Comparison of ENCODE assay signal across 17 cellular contexts in the genomic region with DNA sequence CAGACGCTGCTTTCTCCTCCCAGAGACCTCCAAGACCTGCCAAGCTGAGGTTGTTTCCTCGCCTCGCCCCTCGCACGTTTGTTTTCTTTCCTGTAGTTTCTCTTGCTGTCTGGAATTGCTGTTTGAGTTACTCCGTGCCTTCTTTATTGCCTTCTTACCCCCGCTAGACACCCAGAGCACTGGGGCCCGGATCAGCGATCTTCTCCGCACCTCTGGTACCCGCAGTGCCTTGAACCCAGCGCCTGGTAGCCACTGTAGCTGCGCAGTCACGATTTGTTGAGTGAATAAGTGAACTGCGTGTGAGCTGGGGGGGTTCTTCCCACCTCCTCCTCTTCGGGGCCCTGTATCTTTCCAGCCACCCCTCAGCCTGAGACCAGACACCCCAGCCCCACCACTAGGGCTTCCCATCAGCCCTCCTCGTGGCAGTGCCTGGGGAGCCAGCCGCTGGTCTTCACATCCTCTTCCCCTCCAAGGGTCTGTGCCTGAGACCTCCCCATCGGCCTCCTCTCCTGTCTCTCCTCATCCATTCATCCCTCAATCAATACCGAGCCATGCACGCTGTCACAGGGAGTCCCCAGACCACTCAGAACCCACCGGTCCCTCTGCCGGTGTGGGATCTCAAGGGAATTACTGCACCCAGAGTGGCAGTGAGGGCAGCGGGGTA. TPM values are rescaled to one million over a fixed set of nuclear protein-coding genes. Genes with fewer than 3 reads are reported as not detected.
A peak's percentile ranks its signal among the peaks of the same experiment; 100 is the strongest.
DNase-seq lines count a peak whose midpoint lies in the region; ATAC-seq, FAIRE-seq and TF ChIP-seq lines count a peak whose summit lies in the region.
"Had no signal": no experiment of that assay in that cellular context is flagged by ENCODE, and none has a peak within 500 bp of the region (broad histone marks: within the 10 kb centered on the region; RNA-seq: fewer than 3 reads in every experiment).

No MANE protein-coding gene starts in this region.

- CTCF ChIA-PET in mammary epithelial cell (lab: Charles Lee; ENCODE audit: low non-redundant PET), result no interaction called here

- BruUV-seq in mammary epithelial cell (replicated peaks; lab: Mats Ljungman, UMichigan), result no TSS peak

- no peak overlapping the region for H3K4ac ChIP-seq in mesenchymal stem cell (ENCODE audit: low read depth in 1 of 2, low read length in 2 of 2)

- H3K9me3 ChIP-seq in breast epithelium (no peaks in the 10 kb centered on the region), mammary epithelial cell (replicated peaks; ENCODE audit: insufficient read depth, low read length) (no peaks in the 10 kb centered on the region), mesenchymal stem cell (ENCODE audit: control insufficient read depth, low read length) (no peaks in the 10 kb centered on the region)
- H3K9me3 ChIP-seq: SK-N-SH, stomach had no signal

- in situ Hi-C loops in mammary epithelial cell (cut with MboI; ENCODE audit: low sequenced_read_pairs in 2 of 2), result no loop called here

- dilution Hi-C loops in mammary epithelial cell (cut with HindIII; ENCODE audit: low sequenced_read_pairs), result no loop called here

- peak overlapping the region; percentile 43 to 74 (median 56) for H3K4me3 ChIP-seq in breast epithelium
- no peak overlapping the region for H3K4me3 ChIP-seq in mammary epithelial cell (replicated peaks in 1 of 3; ENCODE audit: insufficient read depth in 1 of 3, low read depth in 2 of 3, low read length in 3 of 3)
- H3K4me3 ChIP-seq in coronary artery, result peak overlapping the region; percentile 57
- no peak overlapping the region for H3K4me3 ChIP-seq in mesenchymal stem cell (ENCODE audit: insufficient read depth in 1 of 2, low read depth in 1 of 2, low read length in 2 of 2)
- H3K4me3 ChIP-seq: lung had no signal

- H3K18ac ChIP-seq in mesenchymal stem cell (ENCODE audit: low read depth in 1 of 2, low read length in 2 of 2), result no peak overlapping the region

- TF ChIP-seq CTCF in breast epithelium (IDR thresholded peaks at IDR 0.05) (no peak), mammary epithelial cell (conservative IDR thresholded peaks at IDR 0.05 in 1 of 2, IDR thresholded peaks at IDR 0.05 in 1 of 2; ENCODE audit: extremely low read depth in 1 of 2, insufficient read depth in 1 of 2, low read depth in 1 of 2, low read length in 2 of 2) (no peak), coronary artery (IDR thresholded peaks at IDR 0.05) (no peak)

- DNase-seq in breast epithelium (ENCODE audit: low spot score in 2 of 2) (no peak), mammary epithelial cell (no peak), coronary artery (ENCODE audit: low spot score) (no peak), mesenchymal stem cell (no peak), urothelium cell line (ENCODE audit: low spot score) (no peak), GM12891 (ENCODE audit: insufficient read length, low spot score) (no peak), erythroblast (lab: John Stamatoyannopoulos, UW) (no peak)
- DNase-seq: activated B cell treated with CpG ODN at 0.5 μM for 24 hours; activated naive CD8-positive, alpha-beta T cell treated with anti-CD3 and anti-CD28 coated beads, Interleukin-2, amount 10 ng/mL, durations not matched to agents 7 days and 5 days; cerebellar nuclear complex; NCI-H2171 treated with DMSO at 0.1 percent for 48 hours; small intestine; stomach had no signal

- no peak overlapping the region for H2BK120ac ChIP-seq in mesenchymal stem cell (ENCODE audit: low read depth, low read length)

- ATAC-seq in activated CD4-positive, CD25-positive, alpha-beta regulatory T cell treated with anti-CD3 and anti-CD28 coated beads, Interleukin-2, amount 50 U/mL, for 24 hours, result no peak

- no peaks in the 10 kb centered on the region for H3K79me1 ChIP-seq in mesenchymal stem cell (replicated peaks; ENCODE audit: low read length, poor library complexity, severe bottlenecking)

- no peaks in the 10 kb centered on the region for H3K79me2 ChIP-seq in mammary epithelial cell (ENCODE audit: insufficient read depth, low read length)

- no peaks in the 10 kb centered on the region for H4K20me1 ChIP-seq in mammary epithelial cell (ENCODE audit: insufficient read depth, low read length)

- peak; percentile 5 for FAIRE-seq in urothelium cell line (lab: Jason Lieb, UNC)
- FAIRE-seq in GM12891 (lab: Jason Lieb, UNC), result no peak
- FAIRE-seq: small intestine had no signal

- H3K23ac ChIP-seq in mesenchymal stem cell (ENCODE audit: low read length in 2 of 2), result no peak overlapping the region

- H3K9ac ChIP-seq in mammary epithelial cell (ENCODE audit: insufficient read depth, low read length) (no peak overlapping the region), mesenchymal stem cell (ENCODE audit: low read length) (no peak overlapping the region)
- H3K9ac ChIP-seq: SK-N-SH had no signal

- no peak overlapping the region for H3K14ac ChIP-seq in mesenchymal stem cell (ENCODE audit: low read length in 2 of 2)

- H3K4me1 ChIP-seq in breast epithelium (no peaks in the 10 kb centered on the region), mammary epithelial cell (ENCODE audit: insufficient read depth, low read length) (peaks cover 5% of the 10 kb centered on the region), mesenchymal stem cell (ENCODE audit: control insufficient read depth, insufficient read depth, low read depth, low read length) (peaks cover 25% of the 10 kb centered on the region)

- H3K36me3 ChIP-seq in breast epithelium (no peaks in the 10 kb centered on the region), mammary epithelial cell (ENCODE audit: insufficient read depth, low read length) (no peaks in the 10 kb centered on the region), mesenchymal stem cell (ENCODE audit: control insufficient read depth in 1 of 2, insufficient read depth in 2 of 2, low read depth in 1 of 2, low read length in 2 of 2) (no peaks in the 10 kb centered on the region)
- H3K36me3 ChIP-seq: stomach had no signal

- H2BK12ac ChIP-seq in mesenchymal stem cell (ENCODE audit: low read length in 2 of 2), result no peak overlapping the region

- H2AK5ac ChIP-seq in mesenchymal stem cell (ENCODE audit: low read length, severe bottlenecking), result no peak overlapping the region

- H2AFZ ChIP-seq in mammary epithelial cell (ENCODE audit: low read depth, low read length), result no peak overlapping the region
- H2AFZ ChIP-seq in mesenchymal stem cell (ENCODE audit: low read depth, low read length), result no peak overlapping the region

- TF ChIP-seq POLR2A in breast epithelium (IDR thresholded peaks at IDR 0.05) (no peak), GM12891 (IDR thresholded peaks at IDR 0.05; ENCODE audit: low read depth, low read length) (no peak), erythroblast (IDR thresholded peaks at IDR 0.05; ENCODE audit: low read length) (no peak)

- H4K91ac ChIP-seq in mesenchymal stem cell (ENCODE audit: low read length), result no peak overlapping the region

- H3K4me2 ChIP-seq in mammary epithelial cell (ENCODE audit: insufficient read depth, low read depth, low read length) (no peak overlapping the region), mesenchymal stem cell (ENCODE audit: low read length, poor library complexity, severe bottlenecking) (peak overlapping the region; percentile 11)
- H3K4me2 ChIP-seq: SK-N-SH had no signal

- 79% methylated on average over 19 of the region's 24 CpGs for WGBS in mammary epithelial cell (ENCODE audit: low coverage, missing lambda C conversion rate)
- 33% methylated on average over 21 of the region's 24 CpGs for WGBS in mesenchymal stem cell

- H3K27ac ChIP-seq in breast epithelium (no peak overlapping the region), mammary epithelial cell (ENCODE audit: insufficient read depth, low read depth, low read length) (no peak overlapping the region), coronary artery (no peak overlapping the region), mesenchymal stem cell (ENCODE audit: low read length, poor library complexity, severe bottlenecking) (no peak overlapping the region)

- no peak overlapping the region for H2BK15ac ChIP-seq in mesenchymal stem cell (ENCODE audit: low read depth, poor library complexity, severe bottlenecking)

- H4K8ac ChIP-seq in mesenchymal stem cell (ENCODE audit: low read length), result no peak overlapping the region

- intact Hi-C loops in breast epithelium (cut with DNase I; ENCODE audit: low total_unique reads), result no loop called here
- intact Hi-C loops in mammary epithelial cell (cut with micrococcal nuclease), result no loop called here

- H2BK5ac ChIP-seq in mesenchymal stem cell (ENCODE audit: low read depth, low read length, poor library complexity, severe bottlenecking), result no peak overlapping the region

- H3K27me3 ChIP-seq in breast epithelium (peaks cover 0 to 65% of the 10 kb centered on the region in 2 donors), mammary epithelial cell (ENCODE audit: insufficient read depth, low read length) (peaks cover 33% of the 10 kb centered on the region), mesenchymal stem cell (ENCODE audit: control insufficient read depth in 1 of 2, insufficient read depth in 1 of 2, low read length in 2 of 2) (peaks cover 93% of the 10 kb centered on the region in 2 experiments)

TF ChIP-seq in GM12891, 5 proteins besides CTCF, POLR2A, EP300 and RAD21:
- TF ChIP-seq SPI1 (IDR thresholded peaks at IDR 0.05; ENCODE audit: low read depth, low read length) (no peak), PAX5 (IDR thresholded peaks at IDR 0.05; ENCODE audit: insufficient read depth, low read length, severe bottlenecking) (no peak), TAF1 (IDR thresholded peaks at IDR 0.05; ENCODE audit: low read depth, low read length) (no peak), POU2F2 (IDR thresholded peaks at IDR 0.05; ENCODE audit: low read depth, low read length) (no peak), POLR2AphosphoS5 (IDR thresholded peaks at IDR 0.05; ENCODE audit: low read depth, low read length) (no peak)
TF ChIP-seq in GM12891: peak in this region for 0.

RNA-seq across cellular contexts. Expression of a gene that starts 0.8 kb away (rescaled TPM):
- total RNA-seq in breast epithelium (1 to 10 TPM; 1.6 to 3.8 (median 1.8) TPM), mammary epithelial cell (1 to 10 TPM in 1 of 2 donors, not detected in 1; 2.0 TPM)
- not detected for polyA plus RNA-seq in mammary epithelial cell
- not detected for polyA minus RNA-seq in mammary epithelial cell
- polyA plus RNA-seq in mesenchymal stem cell (2013, experiment 1 of 2), result 0.46 TPM
- polyA plus RNA-seq in mesenchymal stem cell (2013, experiment 2 of 2), result 0.37 TPM
- not detected for polyA plus RNA-seq in GM12891 (2012; ENCODE audit: low read depth, missing spikeins)
- total RNA-seq: activated B cell treated with CpG ODN at 0.5 μM for 24 hours; activated naive CD8-positive, alpha-beta T cell treated with anti-CD3 and anti-CD28 coated beads, Interleukin-2, amount 10 ng/mL, durations not matched to agents 7 days and 5 days; osteoblast had no signal
- polyA plus RNA-seq: SK-N-SH had no signal

Comparison
In these comparisons a context has a peak if more than half of its experiments do, and no peak if none do; other contexts are left out.
1. H3K4me3 ChIP-seq: peak in breast epithelium (3 of 3) and coronary artery (single experiment); none in mammary epithelial cell (0 of 3) and mesenchymal stem cell (0 of 2).